8 cellular contexts compared by ENCODE assay signal in the genomic region with DNA sequence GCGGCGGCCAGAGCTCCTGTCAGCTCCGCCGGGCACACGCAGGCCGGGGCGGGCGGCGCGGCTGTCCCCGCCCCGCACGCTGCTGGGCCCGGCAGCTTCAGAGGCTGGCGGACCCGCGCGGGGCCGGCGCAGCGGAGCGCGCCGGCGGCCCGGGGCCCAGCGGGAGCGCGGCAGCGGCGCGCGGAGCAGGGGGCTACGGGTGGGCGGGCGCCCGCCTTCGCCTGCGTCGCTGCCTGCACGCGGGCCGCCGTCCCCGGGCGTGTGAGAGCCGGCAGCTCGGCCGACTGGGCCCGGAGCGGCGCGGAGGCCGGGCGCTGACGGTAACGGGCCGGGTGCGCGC. TPM values are rescaled to one million over a fixed set of nuclear protein-coding genes. Genes with fewer than 3 reads are reported as not detected.
DNase-seq lines count a peak whose midpoint lies in the region; ATAC-seq and TF ChIP-seq lines count a peak whose summit lies in the region.

No MANE protein-coding gene starts in this region.

- no peaks in the 10 kb centered on the region for H3K9me3 Mint-ChIP-seq in activated CD8-positive, alpha-beta T cell treated with anti-CD3 and anti-CD28 coated beads for 36 hours
- H3K9me3 Mint-ChIP-seq in activated CD8-positive, alpha-beta T cell treated with anti-CD3 and anti-CD28 coated beads, Interleukin-2, amount 10 ng/mL, durations not matched to agents 7 days and 5 days (ENCODE audit: insufficient read depth) = no peaks in the 10 kb centered on the region

- DNase-seq in activated CD8-positive, alpha-beta T cell treated with anti-CD3 and anti-CD28 coated beads for 36 hours = no peak
- DNase-seq in activated CD8-positive, alpha-beta T cell treated with anti-CD3 and anti-CD28 coated beads, Interleukin-2, amount 10 ng/mL, durations not matched to agents 7 days and 5 days = no peak
- no peak for DNase-seq in right cardiac atrium
- no peak for DNase-seq in middle frontal gyrus (ENCODE audit: extremely low spot score, low spot score)
- no peak for DNase-seq in NCI-H128 (lab: John Stamatoyannopoulos, UW; ENCODE audit: unreplicated experiment)
- DNase-seq in activated gamma-delta T cell treated with Interleukin-2 at 50 U/mL for 16 hours = no peak

- intact Hi-C loops in activated CD8-positive, alpha-beta T cell treated with anti-CD3 and anti-CD28 coated beads for 36 hours (cut with micrococcal nuclease) = no loop called here
- intact Hi-C loops in right cardiac atrium (cut with DNase I) = loop anchor here in 2 of 4 donors (2.0 to 5.0 kb wide), 2 partner anchors 28 to 35 kb away; partner anchors contain the start of gene UNC45A (in 1 of the 2)

- peak overlapping the region; percentile 99 for H3K27ac ChIP-seq in VCaP
- peak overlapping the region; percentile 88 for H3K27ac ChIP-seq in right cardiac atrium (ENCODE audit: low read length)
- peak overlapping the region; percentile 99 for H3K27ac ChIP-seq in temporal lobe (ENCODE audit: low read depth, low read length)

- POLR2A ChIA-PET in activated CD8-positive, alpha-beta T cell treated with anti-CD3 and anti-CD28 coated beads for 36 hours (lab: Charles Lee) = interaction anchor here (0.6 to 14.2 kb wide), 18 partner anchors 8 to 251 kb away, joined by 3 to 133 read pairs (median 4); partner anchors contain the start of genes BLM, HDDC3 and UNC45A
- POLR2A ChIA-PET in activated CD8-positive, alpha-beta T cell treated with anti-CD3 and anti-CD28 coated beads, Interleukin-2, amount 10 ng/mL, durations not matched to agents 7 days and 5 days (lab: Charles Lee) = interaction anchor here (0.8 to 8.8 kb wide), 9 partner anchors 8 to 341 kb away, joined by 3 to 110 read pairs (median 4); partner anchors contain the start of genes BLM, HDDC3, RCCD1 and UNC45A

- WGBS in right cardiac atrium = under 1% methylated on average over 60 of the region's 60 CpGs

- H3K4me1 Mint-ChIP-seq in activated CD8-positive, alpha-beta T cell treated with anti-CD3 and anti-CD28 coated beads for 36 hours (ENCODE audit: low read depth) = peaks cover 24% of the 10 kb centered on the region
- peaks cover 28% of the 10 kb centered on the region for H3K4me1 Mint-ChIP-seq in activated CD8-positive, alpha-beta T cell treated with anti-CD3 and anti-CD28 coated beads, Interleukin-2, amount 10 ng/mL, durations not matched to agents 7 days and 5 days (ENCODE audit: low read depth)

- H3K27me3 ChIP-seq in right cardiac atrium (ENCODE audit: control insufficient read depth, insufficient read depth) = no peaks in the 10 kb centered on the region

- peaks cover 13% of the 10 kb centered on the region for H3K4me1 ChIP-seq in right cardiac atrium (ENCODE audit: control insufficient read depth, insufficient read depth, low read length)

- peak overlapping the region; percentile 83 for H3K4me3 ChIP-seq in right cardiac atrium (ENCODE audit: low read length)

- no peak overlapping the region for H3K27ac Mint-ChIP-seq in activated CD8-positive, alpha-beta T cell treated with anti-CD3 and anti-CD28 coated beads for 36 hours
- H3K27ac Mint-ChIP-seq in activated CD8-positive, alpha-beta T cell treated with anti-CD3 and anti-CD28 coated beads, Interleukin-2, amount 10 ng/mL, durations not matched to agents 7 days and 5 days = no peak overlapping the region

- CTCF ChIA-PET in activated CD8-positive, alpha-beta T cell treated with anti-CD3 and anti-CD28 coated beads for 36 hours (lab: Charles Lee) = interaction anchor here (0.7 to 16.4 kb wide), 18 partner anchors 10 to 369 kb away, joined by 3 to 255 read pairs (median 7); partner anchors contain the start of genes BLM, FES, HDDC3 and RCCD1
- CTCF ChIA-PET in activated CD8-positive, alpha-beta T cell treated with anti-CD3 and anti-CD28 coated beads, Interleukin-2, amount 10 ng/mL, durations not matched to agents 7 days and 5 days (lab: Charles Lee) = interaction anchor here (0.9 to 17.2 kb wide), 13 partner anchors 12 to 583 kb away, joined by 3 to 328 read pairs (median 3); partner anchors contain the start of genes HDDC3, RCCD1 and UNC45A

- H3K9me3 ChIP-seq in right cardiac atrium (ENCODE audit: control insufficient read depth, low read length) = no peaks in the 10 kb centered on the region

- H3K4me3 Mint-ChIP-seq in activated CD8-positive, alpha-beta T cell treated with anti-CD3 and anti-CD28 coated beads for 36 hours = peak overlapping the region; percentile 85
- no peak overlapping the region for H3K4me3 Mint-ChIP-seq in activated CD8-positive, alpha-beta T cell treated with anti-CD3 and anti-CD28 coated beads, Interleukin-2, amount 10 ng/mL, durations not matched to agents 7 days and 5 days

- peaks cover 31% of the 10 kb centered on the region for H3K36me3 Mint-ChIP-seq in activated CD8-positive, alpha-beta T cell treated with anti-CD3 and anti-CD28 coated beads for 36 hours (ENCODE audit: low read depth)
- peaks cover 27% of the 10 kb centered on the region for H3K36me3 Mint-ChIP-seq in activated CD8-positive, alpha-beta T cell treated with anti-CD3 and anti-CD28 coated beads, Interleukin-2, amount 10 ng/mL, durations not matched to agents 7 days and 5 days (ENCODE audit: low read depth)

- TF ChIP-seq CTCF in activated CD8-positive, alpha-beta T cell treated with anti-CD3 and anti-CD28 coated beads for 36 hours (IDR thresholded peaks at IDR 0.05) = no peak
- TF ChIP-seq CTCF in VCaP (conservative IDR thresholded peaks at IDR 0.05) = no peak

- no peak for ATAC-seq in activated CD8-positive, alpha-beta T cell treated with anti-CD3 and anti-CD28 coated beads for 36 hours
- ATAC-seq in activated CD8-positive, alpha-beta T cell treated with anti-CD3 and anti-CD28 coated beads, Interleukin-2, amount 10 ng/mL, durations not matched to agents 7 days and 5 days = no peak
- no peak for ATAC-seq in right cardiac atrium

- H3K27me3 Mint-ChIP-seq in activated CD8-positive, alpha-beta T cell treated with anti-CD3 and anti-CD28 coated beads for 36 hours = no peaks in the 10 kb centered on the region
- no peaks in the 10 kb centered on the region for H3K27me3 Mint-ChIP-seq in activated CD8-positive, alpha-beta T cell treated with anti-CD3 and anti-CD28 coated beads, Interleukin-2, amount 10 ng/mL, durations not matched to agents 7 days and 5 days (ENCODE audit: low read depth)

RNA-seq across cellular contexts. Expression of gene MAN2A2, which starts 0.5 kb away (rescaled TPM):
- 10 to 100 TPM; 85.0 to 87.7 TPM for total RNA-seq in activated CD8-positive, alpha-beta T cell treated with anti-CD3 and anti-CD28 coated beads for 36 hours
- total RNA-seq in activated CD8-positive, alpha-beta T cell treated with anti-CD3 and anti-CD28 coated beads, Interleukin-2, amount 10 ng/mL, durations not matched to agents 7 days and 5 days = 10 to 100 TPM; 82.7 to 97.7 TPM
- total RNA-seq in right cardiac atrium (100 to 1,000 TPM in 2 of 4 donors, 10 to 100 TPM in 2; 75.9 to 118 (median 93.4) TPM), temporal lobe (24.3 TPM)
- polyA plus RNA-seq in right cardiac atrium = 41.6 TPM

RNA-seq across cellular contexts. Expression of gene FES, which starts 18.3 kb away (rescaled TPM):
- 1 to 10 TPM; 4.1 to 4.6 TPM for total RNA-seq in activated CD8-positive, alpha-beta T cell treated with anti-CD3 and anti-CD28 coated beads for 36 hours
- 10 to 100 TPM; 10.5 to 11.1 TPM for total RNA-seq in activated CD8-positive, alpha-beta T cell treated with anti-CD3 and anti-CD28 coated beads, Interleukin-2, amount 10 ng/mL, durations not matched to agents 7 days and 5 days
- total RNA-seq in right cardiac atrium (10 to 100 TPM; 15.6 to 21.0 (median 18.0) TPM), temporal lobe (3.7 TPM)
- polyA plus RNA-seq in right cardiac atrium = 17.6 TPM

RNA-seq across cellular contexts. Expression of gene HDDC3, which starts 29.7 kb away (rescaled TPM):
- total RNA-seq in activated CD8-positive, alpha-beta T cell treated with anti-CD3 and anti-CD28 coated beads for 36 hours = 10 to 100 TPM; 34.2 to 35.6 TPM
- total RNA-seq in activated CD8-positive, alpha-beta T cell treated with anti-CD3 and anti-CD28 coated beads, Interleukin-2, amount 10 ng/mL, durations not matched to agents 7 days and 5 days = 10 to 100 TPM; 23.8 to 26.9 TPM
- total RNA-seq in right cardiac atrium = 10 to 100 TPM; 13.5 to 17.7 (median 17.0) TPM
- polyA plus RNA-seq in right cardiac atrium = 22.2 TPM
- 6.1 TPM for total RNA-seq in temporal lobe

RNA-seq across cellular contexts. Expression of gene UNC45A, which starts 32.5 kb away (rescaled TPM):
- 10 to 100 TPM; 65.0 to 66.8 TPM for total RNA-seq in activated CD8-positive, alpha-beta T cell treated with anti-CD3 and anti-CD28 coated beads for 36 hours
- 10 to 100 TPM; 74.6 to 81.4 TPM for total RNA-seq in activated CD8-positive, alpha-beta T cell treated with anti-CD3 and anti-CD28 coated beads, Interleukin-2, amount 10 ng/mL, durations not matched to agents 7 days and 5 days
- total RNA-seq in right cardiac atrium (10 to 100 TPM; 26.2 to 32.8 (median 29.9) TPM), temporal lobe (26.1 TPM)
- polyA plus RNA-seq in right cardiac atrium = 24.0 TPM

RNA-seq across cellular contexts. Expression of gene FURIN, which starts 34.2 kb away (rescaled TPM):
- total RNA-seq in activated CD8-positive, alpha-beta T cell treated with anti-CD3 and anti-CD28 coated beads for 36 hours = 100 to 1,000 TPM; 111 to 117 TPM
- total RNA-seq in activated CD8-positive, alpha-beta T cell treated with anti-CD3 and anti-CD28 coated beads, Interleukin-2, amount 10 ng/mL, durations not matched to agents 7 days and 5 days = 10 to 100 TPM; 86.0 to 86.5 TPM
- 10 to 100 TPM; 57.4 to 69.0 (median 60.8) TPM for total RNA-seq in right cardiac atrium
- 60.1 TPM for polyA plus RNA-seq in right cardiac atrium
- total RNA-seq in temporal lobe = 14.8 TPM
